8 cellular contexts compared by ENCODE assay signal in genomic region chr7:5354460-5355279, GRCh38.
A peak's percentile ranks its signal among the peaks of the same experiment; 100 is the strongest.
DNase-seq lines count a peak whose midpoint lies in the region; ATAC-seq and TF ChIP-seq lines count a peak whose summit lies in the region.

No MANE protein-coding gene starts in this region.

- no peaks in the 10 kb centered on the region for H4K20me1 ChIP-seq in OCI-LY1 (ENCODE audit: insufficient read depth, low read length)

- H3K4me1 ChIP-seq in CD8-positive, alpha-beta memory T cell (ENCODE audit: insufficient read depth, low read length), result no peaks in the 10 kb centered on the region
- H3K4me1 ChIP-seq in OCI-LY1 (ENCODE audit: insufficient read depth, low read length, severe bottlenecking), result peaks cover 26% of the 10 kb centered on the region

- H3K9me3 ChIP-seq in CD8-positive, alpha-beta memory T cell (ENCODE audit: low read length), result no peaks in the 10 kb centered on the region
- H3K9me3 ChIP-seq in OCI-LY1 (ENCODE audit: low read length), result no peaks in the 10 kb centered on the region

- no peaks in the 10 kb centered on the region for H3K27me3 Mint-ChIP-seq in CD8-positive, alpha-beta memory T cell
- H3K27me3 Mint-ChIP-seq in nephron (ENCODE audit: low read depth), result no peaks in the 10 kb centered on the region

- H3K4me1 Mint-ChIP-seq in CD8-positive, alpha-beta memory T cell, result peaks cover 14 to 22% (median 16%) of the 10 kb centered on the region in 3 donors
- H3K4me1 Mint-ChIP-seq in nephron, result peaks cover 38% of the 10 kb centered on the region

- peak overlapping the region; percentile 53; the same call in 1 of the 2 replicates for H3K9ac ChIP-seq in OCI-LY1 (ENCODE audit: low read length)

- no peaks in the 10 kb centered on the region for H3K9me3 Mint-ChIP-seq in CD8-positive, alpha-beta memory T cell
- no peaks in the 10 kb centered on the region for H3K9me3 Mint-ChIP-seq in nephron

- H3K79me2 ChIP-seq in OCI-LY1 (ENCODE audit: insufficient read depth, low read length), result no peaks in the 10 kb centered on the region

- CTCF ChIA-PET in CD8-positive, alpha-beta memory T cell (lab: Charles Lee), result interaction anchor here (1.0 to 2.5 kb wide), 3 partner anchors 9 to 311 kb away, joined by 3 to 16 read pairs (median 5); no protein-coding TSS in a partner anchor

- peaks cover 6 to 85% (median 26%) of the 10 kb centered on the region in 3 donors for H3K36me3 Mint-ChIP-seq in CD8-positive, alpha-beta memory T cell
- H3K36me3 Mint-ChIP-seq in nephron (ENCODE audit: low read depth), result peaks cover 88% of the 10 kb centered on the region

- TF ChIP-seq CTCF in OCI-LY1 (IDR thresholded peaks at IDR 0.05; ENCODE audit: low read length) (no peak), fibroblast of mammary gland (conservative IDR thresholded peaks at IDR 0.05; ENCODE audit: control insufficient read depth, insufficient read depth, low read depth, low read length) (no peak), nephron (IDR thresholded peaks at IDR 0.05; ENCODE audit: unreplicated experiment in 3 of 3) (no peak)

- no peak for ATAC-seq in GM18511 (IDR thresholded peaks at IDR 0.05; ENCODE audit: unreplicated experiment)
- no peak for ATAC-seq in GM21528 (IDR thresholded peaks at IDR 0.05; ENCODE audit: low FRiP score, unreplicated experiment)

- POLR2A ChIA-PET in CD8-positive, alpha-beta memory T cell (lab: Charles Lee), result no interaction called here

- no peak overlapping the region for H3K27ac ChIP-seq in CD8-positive, alpha-beta memory T cell (ENCODE audit: low read depth, low read length)
- H3K27ac ChIP-seq in OCI-LY1 (ENCODE audit: low read depth, low read length, poor library complexity, severe bottlenecking), result peak overlapping the region; percentile 86

- peak overlapping the region; percentile 68 for H3K4me2 ChIP-seq in OCI-LY1 (ENCODE audit: low read length)

- no peak overlapping the region for H3K4me3 ChIP-seq in CD8-positive, alpha-beta memory T cell (ENCODE audit: low read length)
- H3K4me3 ChIP-seq in OCI-LY1 (ENCODE audit: low read depth, low read length, poor library complexity, severe bottlenecking) (peak overlapping the region; percentile 50), fibroblast of mammary gland (ENCODE audit: control insufficient read depth, low read depth, low read length) (peak overlapping the region; percentile 39)

- H3K9me2 ChIP-seq in OCI-LY1 (ENCODE audit: low read depth, low read length), result no peaks in the 10 kb centered on the region

- H3K36me3 ChIP-seq in CD8-positive, alpha-beta memory T cell (ENCODE audit: insufficient read depth, low read length), result peaks cover 20% of the 10 kb centered on the region
- peaks cover 36% of the 10 kb centered on the region for H3K36me3 ChIP-seq in OCI-LY1 (ENCODE audit: insufficient read depth, low read length)

- no peak overlapping the region for H2AFZ ChIP-seq in OCI-LY1 (ENCODE audit: low read length)

- no peaks in the 10 kb centered on the region for H3K27me3 ChIP-seq in CD8-positive, alpha-beta memory T cell (ENCODE audit: insufficient read depth, low read length, poor library complexity, severe bottlenecking)
- no peaks in the 10 kb centered on the region for H3K27me3 ChIP-seq in OCI-LY1 (ENCODE audit: insufficient read depth, low read length)

- H3K4me3 Mint-ChIP-seq in CD8-positive, alpha-beta memory T cell, result peak overlapping the region in 1 of 7 donors; percentile 73
- peak overlapping the region in 1 of 3 experiments; percentile 5 for H3K4me3 Mint-ChIP-seq in nephron

- H3F3A ChIP-seq in OCI-LY1 (ENCODE audit: insufficient read depth, low read length), result no peaks in the 10 kb centered on the region

- H3K27ac Mint-ChIP-seq in CD8-positive, alpha-beta memory T cell, result peak overlapping the region in 7 of 8 donors; percentile 3 to 84 (median 27)
- H3K27ac Mint-ChIP-seq in nephron, result peak overlapping the region; percentile 37 to 58 (median 42)

- DNase-seq in CD8-positive, alpha-beta memory T cell, result no peak
- DNase-seq in fibroblast of mammary gland (ENCODE audit: low read depth) (peak; percentile 81), NCI-H345 (lab: John Stamatoyannopoulos, UW) (no peak), retina (no peak)
